30 cellular contexts compared by ENCODE assay signal in genomic region chr5:163609910-163610309, GRCh38.
"Had no signal": no experiment of that assay in that cellular context is flagged by ENCODE, and none has a peak within 500 bp of the region (broad histone marks: within the 10 kb centered on the region; RNA-seq: fewer than 3 reads in every experiment).

No MANE protein-coding gene starts in this region.

- H3K27ac ChIP-seq: left ventricle myocardium inferior, neural progenitor cell, neutrophil, parathyroid adenoma, psoas muscle, right atrium auricular region, skin epidermis, suprapubic skin, thoracic aorta, tibial artery, upper lobe of right lung had no signal

- H3K36me3 Mint-ChIP-seq: immature natural killer cell; mesothelial cell of epicardium; naive B cell; natural killer cell; neural progenitor cell; stimulated activated naive B cell treated with anti-CD40 and anti-IgM and Interleukin-4, amounts not matched to agents 10 μg/mL and 1 μg/mL and 100 μg/mL, for 72 hours had no signal

- H3K4me1 ChIP-seq: left ventricle myocardium inferior, neural progenitor cell, parathyroid adenoma, psoas muscle, right atrium auricular region, suprapubic skin, tibial artery, upper lobe of right lung had no signal

- H3K36me3 ChIP-seq: left ventricle myocardium inferior, neural progenitor cell, neutrophil, right atrium auricular region, suprapubic skin, thoracic aorta, tibial artery, upper lobe of right lung had no signal

- H3K4me3 ChIP-seq: left ventricle myocardium inferior, lung, neural progenitor cell, psoas muscle, right atrium auricular region, skin epidermis, suprapubic skin, thoracic aorta, tibial artery, upper lobe of right lung had no signal

- H3K4me3 Mint-ChIP-seq: immature natural killer cell; mesothelial cell of epicardium; naive B cell; natural killer cell; nephron progenitor cell; neural progenitor cell; stimulated activated naive B cell treated with anti-CD40 and anti-IgM and Interleukin-4, amounts not matched to agents 10 μg/mL and 1 μg/mL and 100 μg/mL, for 72 hours had no signal

- FAIRE-seq: urothelium cell line had no signal

- H3K9me3 ChIP-seq: left ventricle myocardium inferior, neutrophil, psoas muscle, right atrium auricular region, suprapubic skin, thoracic aorta, tibial artery, upper lobe of right lung had no signal

- H3K27me3 ChIP-seq: neural progenitor cell, neutrophil, right atrium auricular region, suprapubic skin, tibial artery, upper lobe of right lung had no signal

- DNase-seq: hypothalamus; immature natural killer cell; islet precursor cell; left ventricle myocardium inferior; mesendoderm; naive B cell; natural killer cell; nephron progenitor cell; occipital lobe; psoas muscle; stimulated activated CD4-positive, alpha-beta T cell treated with anti-CD3 and anti-CD28 coated beads, Interleukin-12 subunit alpha, Interleukin-12 subunit beta, amount 100 ng/mL, for 4 hours; stimulated activated CD4-positive, alpha-beta T cell treated with anti-CD3 and anti-CD28 coated beads, Interleukin-15, amount 100 ng/mL, for 24 hours; stimulated activated CD4-positive, alpha-beta T cell treated with anti-CD3 and anti-CD28 coated beads, Interleukin-2, amount 100 ng/mL, for 24 hours; stimulated activated CD4-positive, alpha-beta T cell treated with anti-CD3 and anti-CD28 coated beads, Interleukin-4, amount 100 ng/mL, for 1 hour; stimulated activated naive B cell treated with anti-CD40 and anti-IgM and Interleukin-4, amounts not matched to agents 10 μg/mL and 1 μg/mL and 100 μg/mL, for 72 hours; stimulated activated naive CD8-positive, alpha-beta T cell treated with anti-CD3 and anti-CD28 coated beads, Interleukin-15, Interleukin-2, amounts not matched to agents 100 U/mL and 50 U/mL, for 24 hours; tibial artery; trophoblast cell; upper lobe of right lung had no signal

- H3K9me3 Mint-ChIP-seq: mesothelial cell of epicardium; naive B cell; nephron progenitor cell; neural progenitor cell; stimulated activated naive B cell treated with anti-CD40 and anti-IgM and Interleukin-4, amounts not matched to agents 10 μg/mL and 1 μg/mL and 100 μg/mL, for 72 hours had no signal

- H3K27ac Mint-ChIP-seq: immature natural killer cell; mesothelial cell of epicardium; naive B cell; natural killer cell; nephron progenitor cell; neural progenitor cell; stimulated activated naive B cell treated with anti-CD40 and anti-IgM and Interleukin-4, amounts not matched to agents 10 μg/mL and 1 μg/mL and 100 μg/mL, for 72 hours had no signal

- H3K4me1 Mint-ChIP-seq: immature natural killer cell; naive B cell; natural killer cell; nephron progenitor cell; neural progenitor cell; stimulated activated naive B cell treated with anti-CD40 and anti-IgM and Interleukin-4, amounts not matched to agents 10 μg/mL and 1 μg/mL and 100 μg/mL, for 72 hours had no signal

- ATAC-seq: natural killer cell; psoas muscle; sciatic nerve; stimulated activated naive B cell treated with anti-CD40 and anti-IgM and Interleukin-4, amounts not matched to agents 10 μg/mL and 1 μg/mL and 100 μg/mL, for 72 hours; stimulated activated naive CD8-positive, alpha-beta T cell treated with anti-CD3 and anti-CD28 coated beads, Interleukin-15, Interleukin-2, amounts not matched to agents 100 U/mL and 50 U/mL, for 24 hours; upper lobe of right lung had no signal
